ENCODE assay signal across 12 cellular contexts in the genomic region with DNA sequence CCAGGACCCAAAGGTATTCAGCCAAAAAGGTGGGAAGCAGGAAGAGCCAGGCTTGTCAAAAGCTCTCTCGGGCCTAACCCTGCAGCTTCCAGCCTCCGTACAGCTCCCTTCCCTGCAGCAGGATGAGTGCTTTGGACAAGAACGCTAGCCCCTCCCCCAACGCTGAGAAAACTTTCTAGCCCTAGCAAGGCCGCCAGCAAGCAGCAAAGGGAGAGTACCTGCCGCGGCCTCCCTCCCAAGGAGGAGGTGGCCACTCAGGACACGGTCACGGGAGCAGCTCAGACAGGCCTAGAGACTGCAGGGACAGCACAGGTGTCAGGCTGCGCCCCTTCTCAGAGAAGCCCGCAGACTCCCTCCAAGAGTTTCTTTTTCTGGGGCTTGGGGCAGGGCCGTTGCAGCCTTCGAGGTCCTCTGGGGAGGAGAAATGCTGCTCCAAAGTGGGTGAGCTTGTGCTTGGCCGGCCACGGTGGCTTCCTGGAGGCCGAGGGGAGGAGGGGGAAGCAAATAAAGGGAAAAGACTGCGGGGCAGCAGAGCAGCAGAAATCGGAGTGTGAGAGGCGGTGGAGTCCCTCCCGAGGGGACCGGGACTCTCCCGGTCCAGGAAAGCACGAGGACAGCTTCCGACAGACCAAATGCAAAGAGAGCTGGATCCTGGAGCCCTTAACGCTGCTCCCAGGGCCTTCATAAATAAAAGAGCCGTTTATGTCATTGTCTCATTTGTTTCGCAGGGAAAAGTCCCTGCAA. TPM values are rescaled to one million over a fixed set of nuclear protein-coding genes. Genes with fewer than 3 reads are reported as not detected.
A peak's percentile ranks its signal among the peaks of the same experiment; 100 is the strongest.
DNase-seq lines count a peak whose midpoint lies in the region; ATAC-seq, FAIRE-seq and TF ChIP-seq lines count a peak whose summit lies in the region.
"Had no signal": no experiment of that assay in that cellular context is flagged by ENCODE, and none has a peak within 500 bp of the region (broad histone marks: within the 10 kb centered on the region; RNA-seq: fewer than 3 reads in every experiment).

No MANE protein-coding gene starts in this region.

- H3K4me3 ChIP-seq in endodermal cell (ENCODE audit: low read length): no peak overlapping the region
- H3K4me3 ChIP-seq in mucosa of rectum (ENCODE audit: low read length in 2 of 2): no peak overlapping the region

- WGBS in endodermal cell (ENCODE audit: insufficient coverage in 1 of 2, insufficient read length in 1 of 2), 2 experiments: 51 to 65% methylated on average over 25 to 27 of the region's 27 CpGs

- H3K27ac Mint-ChIP-seq in activated naive CD4-positive, alpha-beta T cell treated with anti-CD3 and anti-CD28 coated beads, Interleukin-2, amount 50 U/mL, for 72 hours: peak overlapping the region; percentile 73 to 89
- H3K27ac Mint-ChIP-seq in activated naive CD4-positive, alpha-beta T cell treated with anti-CD3 and anti-CD28 coated beads for 36 hours: no peak overlapping the region
- H3K27ac Mint-ChIP-seq in endodermal cell (peak overlapping the region; percentile 95), type B pancreatic cell (peak overlapping the region; percentile 75)

- intact Hi-C loops in activated naive CD4-positive, alpha-beta T cell treated with anti-CD3 and anti-CD28 coated beads for 36 hours (cut with micrococcal nuclease): loop anchor here (10.0 kb wide), 1 partner anchor 297 kb away; a partner anchor contains a TSS

- no peak for TF ChIP-seq POLR2A in H54 (IDR thresholded peaks at IDR 0.05; ENCODE audit: low read depth, low read length)

- H3K4me1 ChIP-seq in endodermal cell (ENCODE audit: control insufficient read depth, insufficient read depth, low read length) (no peaks in the 10 kb centered on the region), mucosa of rectum (ENCODE audit: control insufficient read depth in 2 of 2, insufficient read depth in 2 of 2, low read length in 2 of 2) (peaks cover 8 to 10% of the 10 kb centered on the region in 2 donors)

- H3K27ac ChIP-seq in endodermal cell (ENCODE audit: low read depth, low read length): peak overlapping the region; percentile 76
- H3K27ac ChIP-seq in mucosa of rectum (ENCODE audit: low read depth in 2 of 2, low read length in 2 of 2): peak overlapping the region; percentile 43 to 65

- no peak for ATAC-seq in activated naive CD4-positive, alpha-beta T cell treated with anti-CD3 and anti-CD28 coated beads, Interleukin-2, amount 50 U/mL, for 72 hours
- ATAC-seq in esophagus mucosa: no peak

- peaks cover 11 to 34% of the 10 kb centered on the region in 2 donors for H3K36me3 Mint-ChIP-seq in activated naive CD4-positive, alpha-beta T cell treated with anti-CD3 and anti-CD28 coated beads, Interleukin-2, amount 50 U/mL, for 72 hours
- H3K36me3 Mint-ChIP-seq in activated naive CD4-positive, alpha-beta T cell treated with anti-CD3 and anti-CD28 coated beads for 36 hours (ENCODE audit: low read depth): peaks cover 20% of the 10 kb centered on the region
- H3K36me3 Mint-ChIP-seq in endodermal cell (ENCODE audit: low read depth): peaks cover 27% of the 10 kb centered on the region
- peaks cover 10% of the 10 kb centered on the region for H3K36me3 Mint-ChIP-seq in type B pancreatic cell

- H3K9me3 ChIP-seq in endodermal cell (ENCODE audit: control insufficient read depth, low read length) (no peaks in the 10 kb centered on the region), mucosa of rectum (ENCODE audit: control insufficient read depth in 2 of 2, low read length in 2 of 2) (no peaks in the 10 kb centered on the region)

- no peaks in the 10 kb centered on the region for H3K27me3 ChIP-seq in endodermal cell (ENCODE audit: control insufficient read depth, insufficient read depth, low read length, poor library complexity, severe bottlenecking)
- H3K27me3 ChIP-seq in mucosa of rectum (ENCODE audit: control insufficient read depth in 2 of 2, insufficient read depth in 2 of 2, low read length in 2 of 2): no peaks in the 10 kb centered on the region

- no peak overlapping the region for H3K4me3 Mint-ChIP-seq in activated naive CD4-positive, alpha-beta T cell treated with anti-CD3 and anti-CD28 coated beads for 36 hours
- H3K4me3 Mint-ChIP-seq in endodermal cell (peak overlapping the region; percentile 72), type B pancreatic cell (peak overlapping the region; percentile 82)

- CTCF ChIA-PET in activated naive CD4-positive, alpha-beta T cell treated with anti-CD3 and anti-CD28 coated beads for 36 hours (lab: Charles Lee): interaction anchor here (1.6 kb wide), 1 partner anchor 10 kb away, joined by 5 read pairs; no protein-coding TSS in a partner anchor

- H3K9ac ChIP-seq in endodermal cell (ENCODE audit: extremely low read depth, low read length, poor library complexity, severe bottlenecking) (no peak overlapping the region), mucosa of rectum (ENCODE audit: low read depth in 1 of 2, low read length in 2 of 2) (no peak overlapping the region)

- FAIRE-seq in H54 (lab: Jason Lieb, UNC): no peak
- FAIRE-seq: colon had no signal

- no peaks in the 10 kb centered on the region for H3K9me3 Mint-ChIP-seq in activated naive CD4-positive, alpha-beta T cell treated with anti-CD3 and anti-CD28 coated beads, Interleukin-2, amount 50 U/mL, for 72 hours
- H3K9me3 Mint-ChIP-seq in activated naive CD4-positive, alpha-beta T cell treated with anti-CD3 and anti-CD28 coated beads for 36 hours: no peaks in the 10 kb centered on the region
- H3K9me3 Mint-ChIP-seq in endodermal cell: no peaks in the 10 kb centered on the region
- no peaks in the 10 kb centered on the region for H3K9me3 Mint-ChIP-seq in type B pancreatic cell

- TF ChIP-seq CTCF in endodermal cell (conservative IDR thresholded peaks at IDR 0.05) (no peak), type B pancreatic cell (conservative IDR thresholded peaks at IDR 0.05) (no peak)

- peaks cover 60% of the 10 kb centered on the region for H3K36me3 ChIP-seq in endodermal cell (ENCODE audit: control insufficient read depth, insufficient read depth, low read length)
- peaks cover 53 to 63% of the 10 kb centered on the region in 2 donors for H3K36me3 ChIP-seq in mucosa of rectum (ENCODE audit: control insufficient read depth in 2 of 2, insufficient read depth in 2 of 2, low read length in 2 of 2)

- H3K4me1 Mint-ChIP-seq in activated naive CD4-positive, alpha-beta T cell treated with anti-CD3 and anti-CD28 coated beads for 36 hours (ENCODE audit: low read depth): peaks cover 6% of the 10 kb centered on the region
- H3K4me1 Mint-ChIP-seq in endodermal cell: peaks cover 30% of the 10 kb centered on the region
- H3K4me1 Mint-ChIP-seq in type B pancreatic cell (ENCODE audit: unreplicated experiment): peaks cover 41% of the 10 kb centered on the region

- no peak for DNase-seq in activated naive CD4-positive, alpha-beta T cell treated with anti-CD3 and anti-CD28 coated beads, Interleukin-2, amount 50 U/mL, for 72 hours (ENCODE audit: low spot score in 2 of 2)
- no peak for DNase-seq in activated naive CD4-positive, alpha-beta T cell treated with anti-CD3 and anti-CD28 coated beads for 36 hours
- DNase-seq in endodermal cell (peak; percentile 79), type B pancreatic cell (ENCODE audit: extremely low spot score, unreplicated experiment) (no peak), H54 (ENCODE audit: insufficient read length, low spot score) (no peak), NCI-H1092 treated with DMSO at 0.1 percent for 48 hours (lab: John Stamatoyannopoulos, UW) (no peak)
- DNase-seq: activated CD4-positive, alpha-beta T cell treated with anti-CD3 and anti-CD28 coated beads, Interleukin-2, amount 50 U/mL, for 48 hours; NCI-H1694 treated with DMSO at 0.1 percent for 48 hours; stimulated activated CD4-positive, alpha-beta T cell treated with anti-CD3 and anti-CD28 coated beads, Interleukin-12 subunit alpha, Interleukin-12 subunit beta, amount 100 ng/mL, for 4 hours had no signal

- no peaks in the 10 kb centered on the region for H3K27me3 Mint-ChIP-seq in activated naive CD4-positive, alpha-beta T cell treated with anti-CD3 and anti-CD28 coated beads for 36 hours (ENCODE audit: low read depth)
- H3K27me3 Mint-ChIP-seq in endodermal cell (ENCODE audit: insufficient read depth) (no peaks in the 10 kb centered on the region), type B pancreatic cell (no peaks in the 10 kb centered on the region)

RNA-seq across cellular contexts. Expression of a gene that starts 4.0 kb away (rescaled TPM):
- 10 to 100 TPM; 26.7 to 29.2 TPM for total RNA-seq in activated naive CD4-positive, alpha-beta T cell treated with anti-CD3 and anti-CD28 coated beads, Interleukin-2, amount 50 U/mL, for 72 hours
- 10 to 100 TPM; 18.5 to 19.2 TPM for total RNA-seq in activated naive CD4-positive, alpha-beta T cell treated with anti-CD3 and anti-CD28 coated beads for 36 hours
- total RNA-seq in endodermal cell (10 to 100 TPM; 66.9 to 70.4 TPM), type B pancreatic cell (ENCODE audit: low replicate concordance) (35.5 and 64.8 TPM in 2 replicates), esophagus mucosa (11.6 TPM)
- polyA plus RNA-seq in endodermal cell (2013, experiment 1 of 2): 114 TPM
- 103 TPM for polyA plus RNA-seq in endodermal cell (2013, experiment 2 of 2)
